Comparison of ENCODE assay signal across 34 cellular contexts in the genomic region with DNA sequence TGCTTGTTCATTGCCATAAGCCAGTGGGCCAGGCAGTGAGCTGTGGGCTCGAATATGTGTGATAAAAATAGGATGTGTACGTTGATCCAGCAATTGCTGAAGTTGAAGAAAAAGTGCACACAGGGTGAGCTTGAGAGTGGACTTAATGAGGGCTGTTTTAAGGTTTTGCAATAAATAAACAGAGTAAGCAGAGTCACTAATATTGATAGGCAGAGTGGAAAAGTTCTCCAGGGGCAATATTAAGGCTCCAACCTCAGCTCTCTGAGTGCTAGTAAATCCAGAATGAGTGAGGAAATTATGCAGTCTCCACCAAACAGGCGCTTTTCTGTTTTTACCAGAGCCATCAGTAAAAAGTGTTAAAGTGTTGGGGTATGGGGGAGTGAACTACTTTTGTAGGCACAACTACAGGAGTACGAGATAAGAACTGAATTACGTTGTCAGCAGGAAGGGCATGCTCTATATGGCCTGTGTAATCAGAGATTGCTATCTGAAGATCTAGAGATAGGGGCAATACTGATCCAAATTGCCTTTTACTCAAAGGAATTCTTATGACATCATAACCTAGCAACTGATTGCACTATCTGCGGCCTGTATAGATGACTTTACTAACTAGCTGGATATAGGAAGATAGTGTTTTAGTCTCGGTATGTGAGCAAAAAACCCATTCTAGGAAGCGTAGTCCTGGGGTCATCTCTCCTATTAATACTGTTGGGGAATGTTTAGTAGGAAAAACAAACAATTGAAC.
"Had no signal": no experiment of that assay in that cellular context is flagged by ENCODE, and none has a peak within 500 bp of the region (broad histone marks: within the 10 kb centered on the region; RNA-seq: fewer than 3 reads in every experiment).

No MANE protein-coding gene starts in this region.

- H3K9me3 ChIP-seq: body of pancreas, esophagus squamous epithelium, gastroesophageal sphincter had no signal

- H3K9me3 Mint-ChIP-seq: activated T-cell treated with anti-CD3 and anti-CD28 coated beads, Interleukin-2, amount 50 U/mL, for 4 hours; activated T-helper 17 cell treated with anti-CD3 and anti-CD28 coated beads, Interleukin-2, amount 50 U/mL, for 72 hours; effector memory CD8-positive, alpha-beta T cell had no signal

- H3K27ac ChIP-seq: body of pancreas, epithelial cell of prostate, esophagus squamous epithelium, gastroesophageal sphincter, WERI-Rb-1 had no signal

- H3K27me3 ChIP-seq: body of pancreas had no signal

- H3K27ac Mint-ChIP-seq: activated B cell treated with CpG ODN at 0.5 μM for 24 hours; activated CD8-positive, alpha-beta T cell treated with anti-CD3 and anti-CD28 coated beads for 36 hours; activated naive CD8-positive, alpha-beta T cell; activated T-helper 17 cell treated with anti-CD3 and anti-CD28 coated beads, Interleukin-2, amount 50 U/mL, for 72 hours; effector memory CD8-positive, alpha-beta T cell; T-helper 17 cell; T-helper 2 cell treated with Interferon-gamma antibody and Interleukin-4, amounts not matched to agents 5 μg/mL and 100 μg/mL, for 36 hours had no signal

- H3K4me3 Mint-ChIP-seq: activated B cell treated with CpG ODN at 0.5 μM for 24 hours; activated CD8-positive, alpha-beta T cell treated with anti-CD3 and anti-CD28 coated beads for 36 hours; activated naive CD8-positive, alpha-beta T cell; activated T-cell treated with anti-CD3 and anti-CD28 coated beads, Interleukin-2, amount 50 U/mL, for 4 hours; activated T-helper 17 cell treated with anti-CD3 and anti-CD28 coated beads, Interleukin-2, amount 50 U/mL, for 72 hours; effector memory CD8-positive, alpha-beta T cell; T-helper 17 cell; T-helper 2 cell treated with Interferon-gamma antibody and Interleukin-4, amounts not matched to agents 5 μg/mL and 100 μg/mL, for 36 hours had no signal

- FAIRE-seq: colon, endometrium, endothelial cell of umbilical vein had no signal

- H3K4me1 Mint-ChIP-seq: activated T-helper 17 cell treated with anti-CD3 and anti-CD28 coated beads, Interleukin-2, amount 50 U/mL, for 72 hours had no signal

- H3K27me3 Mint-ChIP-seq: activated T-helper 17 cell treated with anti-CD3 and anti-CD28 coated beads, Interleukin-2, amount 50 U/mL, for 72 hours had no signal

- DNase-seq: activated B cell treated with CpG ODN at 0.5 μM for 24 hours; activated CD4-positive, alpha-beta T cell treated with anti-CD3 and anti-CD28 coated beads for 48 hours; activated CD4-positive, alpha-beta T cell treated with anti-CD3 and anti-CD28 coated beads, Interleukin-2, amount 50 U/mL, for 1 hour; activated CD4-positive, alpha-beta T cell treated with anti-CD3 and anti-CD28 coated beads, Interleukin-2, amount 50 U/mL, for 48 hours; activated CD8-positive, alpha-beta memory T cell treated with anti-CD3 and anti-CD28 coated beads for 24 hours; activated CD8-positive, alpha-beta T cell treated with anti-CD3 and anti-CD28 coated beads for 36 hours; activated effector memory CD4-positive, alpha-beta T cell treated with Interleukin-2 at 50 U/mL for 16 hours; activated gamma-delta T cell treated with Interleukin-2 at 50 U/mL for 16 hours; activated naive CD4-positive, alpha-beta T cell treated with anti-CD3 and anti-CD28 coated beads, Interleukin-2, amount 50 U/mL, for 16 hours; activated naive CD4-positive, alpha-beta T cell treated with Interleukin-2 at 50 U/mL for 16 hours; activated T-cell treated with anti-CD3 and anti-CD28 coated beads, Interleukin-2, amount 50 U/mL, for 4 hours; amniotic stem cell; anterior cingulate cortex; body of pancreas; caudate nucleus; cortex of kidney; dermis blood vessel endothelial cell; effector CD4-positive, alpha-beta T cell; effector memory CD8-positive, alpha-beta T cell; esophagus squamous epithelium; foreskin melanocyte; T-helper 1 cell; T-helper 17 cell; T1000; WERI-Rb-1 had no signal

- H3K4me3 ChIP-seq: body of pancreas, esophagus squamous epithelium, gastroesophageal sphincter had no signal

- H3K4me1 ChIP-seq: body of pancreas, gastroesophageal sphincter had no signal

- ATAC-seq: activated CD4-positive, CD25-positive, alpha-beta regulatory T cell treated with anti-CD3 and anti-CD28 coated beads, Interleukin-2, amount 50 U/mL, for 24 hours; activated CD8-positive, alpha-beta T cell treated with anti-CD3 and anti-CD28 coated beads for 36 hours; activated T-cell treated with anti-CD3 and anti-CD28 coated beads, Interleukin-2, amount 50 U/mL, for 4 hours; activated T-helper 17 cell treated with anti-CD3 and anti-CD28 coated beads, Interleukin-2, amount 50 U/mL, for 72 hours; body of pancreas; effector memory CD8-positive, alpha-beta T cell; gastroesophageal sphincter; T-helper 17 cell had no signal

- H3K36me3 ChIP-seq: esophagus squamous epithelium, gastroesophageal sphincter had no signal
